ENCODE assay signal across 1 cellular context in genomic region chr3:123201557-123202427, GRCh38.
TF ChIP-seq lines count a peak whose summit lies in the region.

SEC22A (plus strand) TSS chr3:123201943; CDS start chr3:123209218, 7,275 bp downstream.

TF ChIP-seq in HepG2, 621 proteins besides CTCF, POLR2A, EP300 and RAD21 (continued from another document and continues in another):
- TF ChIP-seq KIAA2018 (CRISPR knock-in tag; IDR thresholded peaks at IDR 0.05; ENCODE audit: borderline replicate concordance), result no peak
- TF ChIP-seq KDM4B (CRISPR knock-in tag; IDR thresholded peaks at IDR 0.05), result no peak
- no peak for TF ChIP-seq THYN1 (CRISPR knock-in tag; IDR thresholded peaks at IDR 0.05; ENCODE audit: borderline replicate concordance, low read depth)
- peak; percentile 40 for TF ChIP-seq ZNF407 (CRISPR knock-in tag; IDR thresholded peaks at IDR 0.05; ENCODE audit: not compliant biosample characterization)
- no peak for TF ChIP-seq ZSCAN9 (CRISPR knock-in tag; IDR thresholded peaks at IDR 0.05; ENCODE audit: borderline replicate concordance)
- TF ChIP-seq TGIF2 (CRISPR knock-in tag; IDR thresholded peaks at IDR 0.05), result no peak; the same call in 1 of the 2 replicates
- TF ChIP-seq HOXA3 (CRISPR knock-in tag; IDR thresholded peaks at IDR 0.05), result no peak; the same call in 1 of the 2 replicates
- no peak for TF ChIP-seq ZBTB2 (CRISPR knock-in tag; IDR thresholded peaks at IDR 0.05; ENCODE audit: low read depth)
- TF ChIP-seq RFXAP (CRISPR knock-in tag; IDR thresholded peaks at IDR 0.05; ENCODE audit: borderline replicate concordance), result peak; percentile 43; the same call in 1 of the 2 replicates
- TF ChIP-seq ZNF503 (CRISPR knock-in tag; IDR thresholded peaks at IDR 0.05), result no peak; the same call in 1 of the 2 replicates
- TF ChIP-seq BCL6 (CRISPR knock-in tag; IDR thresholded peaks at IDR 0.05), result no peak
- no peak for TF ChIP-seq ZNF317 (CRISPR knock-in tag; IDR thresholded peaks at IDR 0.05)
- no peak for TF ChIP-seq KLF12 (CRISPR knock-in tag; IDR thresholded peaks at IDR 0.05; ENCODE audit: borderline replicate concordance)
- no peak for TF ChIP-seq GZF1 (CRISPR knock-in tag; IDR thresholded peaks at IDR 0.05)
- no peak for TF ChIP-seq TOPORS (CRISPR knock-in tag; IDR thresholded peaks at IDR 0.05)
- no peak for TF ChIP-seq ZNF720 (CRISPR knock-in tag; IDR thresholded peaks at IDR 0.05)
- TF ChIP-seq ZNF230 (CRISPR knock-in tag; IDR thresholded peaks at IDR 0.05), result 0 out of 2 replicates have a peak, but pooled peaks have one; percentile 20
- TF ChIP-seq ZNF572 (CRISPR knock-in tag; IDR thresholded peaks at IDR 0.05), result no peak
- TF ChIP-seq ZNF552 (CRISPR knock-in tag; IDR thresholded peaks at IDR 0.05; ENCODE audit: borderline replicate concordance), result no peak
- peak; percentile 92 for TF ChIP-seq ZNF687 (CRISPR knock-in tag; IDR thresholded peaks at IDR 0.05)
- TF ChIP-seq POLR2AphosphoS5 (IDR thresholded peaks at IDR 0.05; ENCODE audit: low read depth, low read length), result peak; percentile 85
- TF ChIP-seq CBX5 (CRISPR knock-in tag; IDR thresholded peaks at IDR 0.05; ENCODE audit: borderline replicate concordance), result no peak
- TF ChIP-seq HNF4A (CRISPR knock-in tag; IDR thresholded peaks at IDR 0.05), result no peak
